1 cellular context compared by ENCODE assay signal in the genomic region with DNA sequence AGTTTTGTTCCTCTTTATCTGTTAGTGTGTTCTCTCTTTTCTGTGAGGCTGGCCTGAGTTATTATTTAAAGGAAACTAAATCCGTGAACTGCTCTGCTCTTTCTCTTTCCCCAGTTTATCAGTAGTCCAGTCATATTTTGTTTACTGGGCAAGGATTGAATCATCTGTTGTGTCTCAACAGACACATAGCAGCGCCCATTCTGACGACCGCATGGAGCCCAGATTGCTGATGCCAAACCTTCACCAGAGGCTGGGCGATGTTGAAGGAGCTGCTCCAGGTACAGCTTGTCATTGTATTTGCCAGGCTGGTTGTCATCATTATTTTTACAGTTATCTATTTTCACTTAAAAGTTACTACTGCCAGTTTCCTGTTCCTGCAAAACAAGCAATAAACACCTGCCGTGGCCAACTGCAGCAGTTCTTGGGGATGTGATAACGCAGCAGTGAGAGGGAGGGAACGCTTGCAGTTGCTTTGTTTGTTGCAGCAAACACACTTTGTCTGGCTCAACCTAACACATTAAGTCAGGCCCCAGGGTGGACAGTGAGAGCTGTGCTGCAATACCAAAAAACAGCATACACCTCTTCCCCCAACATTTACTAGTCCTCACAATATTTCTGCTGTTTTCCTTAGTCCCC.
TF ChIP-seq lines count a peak whose summit lies in the region.

No MANE protein-coding gene starts in this region.

TF ChIP-seq in H1, 55 proteins besides CTCF, POLR2A, EP300 and RAD21:
- no peak for TF ChIP-seq SIX5 (IDR thresholded peaks at IDR 0.05; ENCODE audit: low read depth, low read length)
- TF ChIP-seq HDAC2 (IDR thresholded peaks at IDR 0.05; ENCODE audit: borderline replicate concordance in 1 of 2, low read depth in 2 of 2, low read length in 2 of 2): no peak
- TF ChIP-seq SP2 (IDR thresholded peaks at IDR 0.05; ENCODE audit: low read length): no peak
- TF ChIP-seq EZH2 (IDR thresholded peaks at IDR 0.05; ENCODE audit: low read depth, low read length, severe bottlenecking): no peak
- TF ChIP-seq, protein P1, sequence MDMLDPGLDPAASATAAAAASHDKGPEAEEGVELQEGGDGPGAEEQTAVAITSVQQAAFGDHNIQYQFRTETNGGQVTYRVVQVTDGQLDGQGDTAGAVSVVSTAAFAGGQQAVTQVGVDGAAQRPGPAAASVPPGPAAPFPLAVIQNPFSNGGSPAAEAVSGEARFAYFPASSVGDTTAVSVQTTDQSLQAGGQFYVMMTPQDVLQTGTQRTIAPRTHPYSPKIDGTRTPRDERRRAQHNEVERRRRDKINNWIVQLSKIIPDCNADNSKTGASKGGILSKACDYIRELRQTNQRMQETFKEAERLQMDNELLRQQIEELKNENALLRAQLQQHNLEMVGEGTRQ (IDR thresholded peaks at IDR 0.05; ENCODE audit: low read length): no peak
- TF ChIP-seq POLR2AphosphoS5 (IDR thresholded peaks at IDR 0.05; ENCODE audit: low read depth, low read length): no peak
- TF ChIP-seq PHF8 (conservative IDR thresholded peaks at IDR 0.05; ENCODE audit: low read depth, low read length): no peak
- TF ChIP-seq CHD1 (IDR thresholded peaks at IDR 0.05; ENCODE audit: low read depth, low read length): no peak
- TF ChIP-seq, protein P2, sequence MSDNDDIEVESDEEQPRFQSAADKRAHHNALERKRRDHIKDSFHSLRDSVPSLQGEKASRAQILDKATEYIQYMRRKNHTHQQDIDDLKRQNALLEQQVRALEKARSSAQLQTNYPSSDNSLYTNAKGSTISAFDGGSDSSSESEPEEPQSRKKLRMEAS (IDR thresholded peaks at IDR 0.05): no peak
- no peak for TF ChIP-seq EGR1 (IDR thresholded peaks at IDR 0.05; ENCODE audit: borderline replicate concordance, low read depth, low read length)
- no peak for TF ChIP-seq CTBP2 (IDR thresholded peaks at IDR 0.05; ENCODE audit: borderline replicate concordance, insufficient read depth, insufficient read length, low read length)
- no peak for TF ChIP-seq KDM4A (IDR thresholded peaks at IDR 0.05; ENCODE audit: low read depth, low read length, severe bottlenecking)
- no peak for TF ChIP-seq ZNF274 (IDR thresholded peaks at IDR 0.05; ENCODE audit: borderline replicate concordance, extremely low read depth, low read length)
- TF ChIP-seq SIRT6 (IDR thresholded peaks at IDR 0.05; ENCODE audit: low read length): no peak
- TF ChIP-seq NRF1 (IDR thresholded peaks at IDR 0.05; ENCODE audit: low read depth, low read length): no peak
